Comparison of ENCODE assay signal across 8 cellular contexts in the genomic region with DNA sequence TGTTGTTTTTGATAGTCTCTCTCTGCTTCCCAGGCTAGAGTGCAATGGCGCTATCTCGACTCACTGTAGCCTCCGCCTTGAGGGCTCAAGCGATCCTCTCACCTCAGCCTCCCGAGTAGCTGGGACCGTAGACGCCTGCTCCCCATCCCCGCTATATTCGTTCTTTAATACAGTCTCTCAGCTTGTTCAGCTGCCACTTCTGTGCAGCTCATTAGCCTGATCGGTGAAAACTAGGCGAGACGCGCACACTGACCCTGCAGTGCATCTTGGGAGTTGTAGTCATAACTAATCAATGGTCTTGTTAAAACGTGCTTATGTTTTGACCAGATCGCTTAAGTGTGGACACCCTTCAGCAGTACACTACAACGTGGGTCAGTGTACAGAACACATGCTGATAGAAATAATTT. TPM values are rescaled to one million over a fixed set of nuclear protein-coding genes. Genes with fewer than 3 reads are reported as not detected.
DNase-seq lines count a peak whose midpoint lies in the region; ATAC-seq, FAIRE-seq and TF ChIP-seq lines count a peak whose summit lies in the region.

No MANE protein-coding gene starts in this region.

- DNase-seq in Daoy (ENCODE audit: low read depth): peak; percentile 61
- DNase-seq in RCC 7860 (ENCODE audit: low spot score): peak; percentile 16
- DNase-seq in activated effector memory CD4-positive, alpha-beta T cell treated with anti-CD3 and anti-CD28 coated beads, Interleukin-2, amount 50 U/mL, for 16 hours: peak; percentile 84
- DNase-seq in frontal cortex (ENCODE audit: low spot score in 2 of 2): peak; percentile 15 to 35
- peak in 51 of 56 donors; percentile 5 to 78 (median 43) for DNase-seq in nucleus accumbens (lab: John Stamatoyannopoulos, UW)
- DNase-seq in chondrocyte (ENCODE audit: low spot score): no peak

- H3K4me3 Mint-ChIP-seq in chondrocyte (ENCODE audit: unreplicated experiment): no peak overlapping the region

- H3K27me3 Mint-ChIP-seq in chondrocyte (ENCODE audit: low read depth): no peaks in the 10 kb centered on the region

- peaks cover 20% of the 10 kb centered on the region for H3K36me3 ChIP-seq in HUES6 (ENCODE audit: control insufficient read depth, insufficient read depth, low read length)

- no peaks in the 10 kb centered on the region for H3K4me1 ChIP-seq in HUES6 (ENCODE audit: control insufficient read depth, insufficient read depth, low read length)

- H3K4me1 Mint-ChIP-seq in chondrocyte (ENCODE audit: low read depth): peaks cover 28% of the 10 kb centered on the region

- H3K9me3 Mint-ChIP-seq in chondrocyte (ENCODE audit: low read depth): no peaks in the 10 kb centered on the region

- TF ChIP-seq CTCF in chondrocyte (IDR thresholded peaks at IDR 0.05): no peak

- H3K36me3 Mint-ChIP-seq in chondrocyte (ENCODE audit: low read depth): peaks cover 6% of the 10 kb centered on the region

- H3K4me3 ChIP-seq in HUES6 (ENCODE audit: low read depth, low read length): peak overlapping the region; percentile 88

- H3K27ac ChIP-seq in HUES6 (ENCODE audit: low read depth, low read length): peak overlapping the region; percentile 49; the same call in 1 of the 2 replicates

- H3K9ac ChIP-seq in HUES6 (ENCODE audit: low read length): peak overlapping the region; percentile 96

- H3K27ac Mint-ChIP-seq in chondrocyte (ENCODE audit: unreplicated experiment): no peak overlapping the region

- H3K9me3 ChIP-seq in HUES6 (ENCODE audit: control insufficient read depth, insufficient read depth, low read depth, low read length): no peaks in the 10 kb centered on the region

- ATAC-seq in GM21526 (IDR thresholded peaks at IDR 0.05; ENCODE audit: low FRiP score, unreplicated experiment): peak; percentile 43

- H3K27me3 ChIP-seq in HUES6 (ENCODE audit: control insufficient read depth, insufficient read depth, low read length): no peaks in the 10 kb centered on the region

- no peak for FAIRE-seq in RCC 7860 (lab: Jason Lieb, UNC)
- FAIRE-seq in frontal cortex (lab: Jason Lieb, UNC): no peak

RNA-seq across cellular contexts. Expression of a gene that starts 1.2 kb away (rescaled TPM):
- 40.7 and 43.3 TPM in 2 replicates for total RNA-seq in Daoy (2014; rRNA removed; shearing (Covaris generic))
- 121 TPM for total RNA-seq in frontal cortex
- 37.9 to 52.8 TPM (median 39.3 TPM) in 3 replicates for total RNA-seq in chondrocyte
